Comparison of ENCODE assay signal across 26 cellular contexts in genomic region chr16:11988258-11988978, GRCh38. TPM values are rescaled to one million over a fixed set of nuclear protein-coding genes. Genes with fewer than 3 reads are reported as not detected.
"Had no signal": no experiment of that assay in that cellular context is flagged by ENCODE, and none has a peak within 500 bp of the region (broad histone marks: within the 10 kb centered on the region; RNA-seq: fewer than 3 reads in every experiment).

No MANE protein-coding gene starts in this region.

- H3K4me1 ChIP-seq: Peyer's patch, SJCRH30 had no signal

- ATAC-seq: activated T-helper 17 cell treated with anti-CD3 and anti-CD28 coated beads, Interleukin-2, amount 50 U/mL, for 72 hours; WTC11 had no signal

- H3K4me3 ChIP-seq: cardiac muscle cell, Peyer's patch, SJCRH30 had no signal

- H3K4me2 ChIP-seq: SK-N-SH had no signal

- H3K27me3 Mint-ChIP-seq: activated CD4-positive, alpha-beta memory T cell treated with anti-CD3 and anti-CD28 coated beads, Interleukin-2, amount 10 ng/mL, durations not matched to agents 7 days and 5 days; activated CD4-positive, alpha-beta T cell treated with anti-CD3 and anti-CD28 coated beads, Interleukin-2, amount 10 ng/mL, durations not matched to agents 7 days and 5 days; activated naive CD8-positive, alpha-beta T cell; activated T-helper 17 cell treated with anti-CD3 and anti-CD28 coated beads, Interleukin-2, amount 50 U/mL, for 72 hours had no signal

- H3K27me3 ChIP-seq: brain microvascular endothelial cell, cardiac muscle cell, Peyer's patch, SJCRH30 had no signal

- H3K27ac ChIP-seq: brain microvascular endothelial cell, cardiac muscle cell, Peyer's patch, RWPE1, SJCRH30 had no signal

- H3K9me3 ChIP-seq: Peyer's patch, SJCRH30, SK-N-SH had no signal

- H3K4me3 Mint-ChIP-seq: activated CD4-positive, alpha-beta memory T cell treated with anti-CD3 and anti-CD28 coated beads, Interleukin-2, amount 10 ng/mL, durations not matched to agents 7 days and 5 days; activated CD4-positive, alpha-beta T cell treated with anti-CD3 and anti-CD28 coated beads, Interleukin-2, amount 10 ng/mL, durations not matched to agents 7 days and 5 days; activated naive CD4-positive, alpha-beta T cell treated with anti-CD3 and anti-CD28 coated beads for 36 hours; activated naive CD8-positive, alpha-beta T cell; activated T-helper 17 cell treated with anti-CD3 and anti-CD28 coated beads, Interleukin-2, amount 50 U/mL, for 72 hours; WTC11 had no signal

- H3K9me3 Mint-ChIP-seq: activated CD4-positive, alpha-beta memory T cell treated with anti-CD3 and anti-CD28 coated beads, Interleukin-2, amount 10 ng/mL, durations not matched to agents 7 days and 5 days; activated CD4-positive, alpha-beta T cell treated with anti-CD3 and anti-CD28 coated beads, Interleukin-2, amount 10 ng/mL, durations not matched to agents 7 days and 5 days; activated naive CD4-positive, alpha-beta T cell treated with anti-CD3 and anti-CD28 coated beads for 36 hours; activated T-helper 17 cell treated with anti-CD3 and anti-CD28 coated beads, Interleukin-2, amount 50 U/mL, for 72 hours; WTC11 had no signal

- H3K36me3 ChIP-seq: brain microvascular endothelial cell, cardiac muscle cell, Peyer's patch, SJCRH30 had no signal

- H3K4me1 Mint-ChIP-seq: activated CD4-positive, alpha-beta memory T cell treated with anti-CD3 and anti-CD28 coated beads, Interleukin-2, amount 10 ng/mL, durations not matched to agents 7 days and 5 days; activated CD4-positive, alpha-beta T cell treated with anti-CD3 and anti-CD28 coated beads, Interleukin-2, amount 10 ng/mL, durations not matched to agents 7 days and 5 days had no signal

- DNase-seq: activated CD4-positive, alpha-beta memory T cell treated with anti-CD3 and anti-CD28 coated beads, Interleukin-2, amount 10 ng/mL, durations not matched to agents 7 days and 5 days; activated CD4-positive, alpha-beta T cell treated with anti-CD3 and anti-CD28 coated beads, Interleukin-2, amount 10 ng/mL, durations not matched to agents 7 days and 5 days; activated gamma-delta T cell; activated naive CD4-positive, alpha-beta T cell treated with anti-CD3 and anti-CD28 coated beads for 36 hours; activated T-cell treated with anti-CD3 and anti-CD28 coated beads for 4 hours; activated T-cell treated with anti-CD3 and anti-CD28 coated beads, Interleukin-2, amount 50 U/mL, for 48 hours; brain microvascular endothelial cell; cerebellar nuclear complex; Kasumi-1; NCI-H1048; NCI-H146; NCI-H187 treated with DMSO at 0.1 percent for 48 hours; NCI-H2081 treated with DMSO at 0.1 percent for 48 hours; NCI-H446; Peyer's patch; Right ventricle myocardium superior; SJCRH30; SK-N-SH; T-helper 1 cell had no signal

- H3K36me3 Mint-ChIP-seq: WTC11 had no signal

- H3K9ac ChIP-seq: SK-N-SH had no signal

- H3K27ac Mint-ChIP-seq: activated CD4-positive, alpha-beta memory T cell treated with anti-CD3 and anti-CD28 coated beads, Interleukin-2, amount 10 ng/mL, durations not matched to agents 7 days and 5 days; activated CD4-positive, alpha-beta T cell treated with anti-CD3 and anti-CD28 coated beads, Interleukin-2, amount 10 ng/mL, durations not matched to agents 7 days and 5 days; activated naive CD4-positive, alpha-beta T cell treated with anti-CD3 and anti-CD28 coated beads for 36 hours; activated naive CD8-positive, alpha-beta T cell; activated T-helper 17 cell treated with anti-CD3 and anti-CD28 coated beads, Interleukin-2, amount 50 U/mL, for 72 hours had no signal

RNA-seq across cellular contexts. Expression of gene TNFRSF17, which starts 23.4 kb away (rescaled TPM):
- total RNA-seq: activated CD4-positive, alpha-beta memory T cell treated with anti-CD3 and anti-CD28 coated beads, Interleukin-2, amount 10 ng/mL, durations not matched to agents 7 days and 5 days; activated CD4-positive, alpha-beta T cell treated with anti-CD3 and anti-CD28 coated beads, Interleukin-2, amount 10 ng/mL, durations not matched to agents 7 days and 5 days; activated CD8-positive, alpha-beta memory T cell treated with anti-CD3 and anti-CD28 coated beads for 36 hours; activated naive CD4-positive, alpha-beta T cell treated with anti-CD3 and anti-CD28 coated beads for 36 hours; activated T-helper 17 cell treated with anti-CD3 and anti-CD28 coated beads, Interleukin-2, amount 50 U/mL, for 72 hours; cardiac muscle cell; Peyer's patch; Right ventricle myocardium superior; SJCRH30; T-helper 2 cell treated with Interferon-gamma antibody and Interleukin-4, amounts not matched to agents 100 ng/mL and 5 ng/mL, for 36 hours; WTC11 had no signal
- polyA plus RNA-seq: cardiac muscle cell, SK-N-SH had no signal
